In genomic region chrX:14029425-14030247, GRCh38 we compare ENCODE assay signal across 8 cellular contexts. TPM values are rescaled to one million over a fixed set of nuclear protein-coding genes. Genes with fewer than 3 reads are reported as not detected.
A peak's percentile ranks its signal among the peaks of the same experiment; 100 is the strongest.
DNase-seq lines count a peak whose midpoint lies in the region; ATAC-seq, FAIRE-seq and TF ChIP-seq lines count a peak whose summit lies in the region.

Gene GEMIN8 (minus strand): TSS chrX:14029892. CDS start chrX:14021478, 8,414 bp downstream.

- no peak for TF ChIP-seq CTCF in D721Med (IDR thresholded peaks at IDR 0.05; ENCODE audit: insufficient read depth, missing control alignments)

- H3K27ac ChIP-seq in esophagus (ENCODE audit: low read depth in 2 of 2, low read length in 1 of 2): peak within 1 kb of the TSS; percentile 89 to 91

- peaks cover 0 to 3% of the 10 kb centered on the region in 2 donors for H3K4me1 ChIP-seq in esophagus (ENCODE audit: control insufficient read depth in 2 of 2, insufficient read depth in 2 of 2, low read length in 1 of 2)
- H3K4me1 ChIP-seq in mucosa of stomach (ENCODE audit: control insufficient read depth, insufficient read depth, low read length): no peaks in the 10 kb centered on the region

- WGBS in esophagus, 2 donors: 0 to 3% methylated on average over 57 to 71 of the region's 71 CpGs

- no peaks in the 10 kb centered on the region for H3K9me3 ChIP-seq in esophagus (ENCODE audit: control insufficient read depth in 2 of 2, insufficient read depth in 1 of 2, low read depth in 1 of 2, low read length in 1 of 2)
- no peaks in the 10 kb centered on the region for H3K9me3 ChIP-seq in mucosa of stomach (ENCODE audit: control insufficient read depth, low read length)

- DNase-seq in D721Med (ENCODE audit: insufficient read length, low spot score) (peak; percentile 24), HuH-7.5 (ENCODE audit: low spot score) (peak; percentile 37), OCI-M1 (lab: John Stamatoyannopoulos, UW) (peak; percentile 86)
- peak; percentile 91 for DNase-seq in activated T-cell treated with anti-CD3 and anti-CD28 coated beads, Interleukin-2, amount 50 U/mL, for 1 hour
- peak; percentile 71 to 84 for DNase-seq in stimulated activated CD8-positive, alpha-beta memory T cell treated with anti-CD3 and anti-CD28 coated beads, Interleukin-7, amount 100 ng/mL, for 1 hour (ENCODE audit: low read depth in 2 of 2)

- peak within 1 kb of the TSS; percentile 62 for H3K9ac ChIP-seq in mucosa of stomach (ENCODE audit: low read length)

- FAIRE-seq in D721Med (lab: Jason Lieb, UNC): no peak

- H3K27me3 ChIP-seq in esophagus (ENCODE audit: control insufficient read depth in 1 of 2, insufficient read depth in 2 of 2, low read length in 2 of 2) (no peaks in the 10 kb centered on the region), mucosa of stomach (ENCODE audit: control insufficient read depth, insufficient read depth, low read length) (no peaks in the 10 kb centered on the region)

- H3K36me3 ChIP-seq in esophagus (ENCODE audit: control insufficient read depth in 2 of 2, insufficient read depth in 2 of 2, low read length in 1 of 2) (no peaks in the 10 kb centered on the region), mucosa of stomach (ENCODE audit: control insufficient read depth, insufficient read depth, low read length) (no peaks in the 10 kb centered on the region)

- H3K4me3 ChIP-seq in esophagus (ENCODE audit: low read depth in 1 of 2, low read length in 2 of 2): peak within 1 kb of the TSS; percentile 80 to 84
- peak within 1 kb of the TSS; percentile 63 for H3K4me3 ChIP-seq in mucosa of stomach (ENCODE audit: low read length)

- ATAC-seq in GM21515 (IDR thresholded peaks at IDR 0.05; ENCODE audit: unreplicated experiment): peak; percentile 88

RNA-seq across cellular contexts. Expression of gene GEMIN8, which starts in this region (rescaled TPM):
- 10 to 100 TPM; 14.4 to 15.0 TPM for polyA plus RNA-seq in esophagus

Comparison
In these comparisons a context has a peak if more than half of its experiments do, and no peak if none do; other contexts are left out.
1. Peak in every context shown above with its lines: DNase-seq, ATAC-seq, H3K4me3 ChIP-seq and H3K27ac ChIP-seq.
2. DNase-seq: peak in every context shown above with its lines; median percentile 91 in activated T-cell treated with anti-CD3 and anti-CD28 coated beads, Interleukin-2, amount 50 U/mL, for 1 hour; 86 in OCI-M1; 78 in stimulated activated CD8-positive, alpha-beta memory T cell treated with anti-CD3 and anti-CD28 coated beads, Interleukin-7, amount 100 ng/mL, for 1 hour; 37 in HuH-7.5; 24 in D721Med.